Comparison of ENCODE assay signal across 26 cellular contexts in genomic region chr7:45054442-45054841, GRCh38. TPM values are rescaled to one million over a fixed set of nuclear protein-coding genes. Genes with fewer than 3 reads are reported as not detected.
DNase-seq lines count a peak whose midpoint lies in the region; ATAC-seq, FAIRE-seq and TF ChIP-seq lines count a peak whose summit lies in the region.
"Had no signal": no experiment of that assay in that cellular context is flagged by ENCODE, and none has a peak within 500 bp of the region (broad histone marks: within the 10 kb centered on the region; RNA-seq: fewer than 3 reads in every experiment).

No MANE protein-coding gene starts in this region.

- peaks cover 70% of the 10 kb centered on the region for H3K4me1 Mint-ChIP-seq in activated T-cell treated with anti-CD3 and anti-CD28 coated beads, Interleukin-2, amount 50 U/mL, for 24 hours (ENCODE audit: low read depth)
- peaks cover 55% of the 10 kb centered on the region for H3K4me1 Mint-ChIP-seq in activated T-cell treated with anti-CD3 and anti-CD28 coated beads, Interleukin-2, amount 50 U/mL, for 4 hours (ENCODE audit: low read depth)
- H3K4me1 Mint-ChIP-seq in CD8-positive, alpha-beta memory T cell, result peaks cover 69 to 89% (median 87%) of the 10 kb centered on the region in 3 donors

- peaks cover 30% of the 10 kb centered on the region for H3K4me1 ChIP-seq in CD8-positive, alpha-beta memory T cell (ENCODE audit: insufficient read depth, low read length)
- peaks cover 7% of the 10 kb centered on the region for H3K4me1 ChIP-seq in osteoblast (ENCODE audit: insufficient read depth, low read length)
- H3K4me1 ChIP-seq: Peyer's patch had no signal

- H3K9me3 ChIP-seq in CD8-positive, alpha-beta memory T cell (ENCODE audit: low read length), result no peaks in the 10 kb centered on the region
- no peaks in the 10 kb centered on the region for H3K9me3 ChIP-seq in osteoblast (ENCODE audit: low read depth, low read length)
- H3K9me3 ChIP-seq: lower lobe of right lung, Peyer's patch, thoracic aorta had no signal

- CTCF ChIA-PET in CD8-positive, alpha-beta memory T cell (lab: Charles Lee), result interaction anchor here (0.7 to 1.3 kb wide), 2 partner anchors 15 to 81 kb away, joined by 3 to 4 read pairs; no protein-coding TSS in a partner anchor

- peak; percentile 22 for DNase-seq in activated T-cell treated with anti-CD3 and anti-CD28 coated beads, Interleukin-2, amount 50 U/mL, for 24 hours
- DNase-seq in activated T-cell treated with anti-CD3 and anti-CD28 coated beads, Interleukin-2, amount 50 U/mL, for 4 hours, result no peak
- DNase-seq in CD8-positive, alpha-beta memory T cell, result no peak
- peak; percentile 53 for DNase-seq in cerebellum (ENCODE audit: low spot score)
- DNase-seq in osteoblast (ENCODE audit: insufficient read length, low spot score, missing footprints), result no peak
- no peak for DNase-seq in omental fat pad (ENCODE audit: low spot score)
- no peak for DNase-seq in GM19239 (ENCODE audit: insufficient read length, low spot score)
- no peak for DNase-seq in NOMO-1 (lab: John Stamatoyannopoulos, UW; ENCODE audit: unreplicated experiment in 2 of 2)
- DNase-seq: activated CD4-positive, alpha-beta T cell treated with anti-CD3 and anti-CD28 coated beads, Interleukin-2, amount 10 ng/mL, durations not matched to agents 24 days and 14 days; activated CD8-positive, alpha-beta memory T cell treated with anti-CD3 and anti-CD28 coated beads, Interleukin-2, amount 50 U/mL, for 4 hours; activated naive CD4-positive, alpha-beta T cell treated with anti-CD3 and anti-CD28 coated beads, Interleukin-2, amount 50 U/mL, for 16 hours; glutamatergic neuron; kidney; lower lobe of right lung; NCI-H187; NCI-H2171 treated with DMSO at 0.1 percent for 48 hours; NCI-H524; small intestine; stimulated activated CD4-positive, alpha-beta T cell treated with anti-CD3 and anti-CD28 coated beads, Interleukin-2, amount 100 ng/mL, for 24 hours; T-helper 1 cell had no signal

- peaks cover 53% of the 10 kb centered on the region for H3K79me2 ChIP-seq in osteoblast (ENCODE audit: insufficient read depth, low read length)

- no peak overlapping the region for H3K4me3 ChIP-seq in CD8-positive, alpha-beta memory T cell (ENCODE audit: low read length)
- H3K4me3 ChIP-seq in osteoblast (ENCODE audit: insufficient read depth, low read length), result no peak overlapping the region
- H3K4me3 ChIP-seq: BLaER1, lower lobe of right lung, Peyer's patch, thoracic aorta had no signal

- H3K4me2 ChIP-seq in osteoblast (ENCODE audit: insufficient read depth, low read length), result no peak overlapping the region
- H3K4me2 ChIP-seq: BLaER1 had no signal

- H2AFZ ChIP-seq in osteoblast (ENCODE audit: low read length), result no peak overlapping the region

- H3K36me3 ChIP-seq in CD8-positive, alpha-beta memory T cell (ENCODE audit: insufficient read depth, low read length), result peaks cover 29% of the 10 kb centered on the region
- peaks cover 14% of the 10 kb centered on the region for H3K36me3 ChIP-seq in osteoblast (ENCODE audit: insufficient read depth, low read length)
- H3K36me3 ChIP-seq: thoracic aorta had no signal

- TF ChIP-seq CTCF in osteoblast (IDR thresholded peaks at IDR 0.05; ENCODE audit: extremely low read depth, low read depth, low read length), result no peak
- TF ChIP-seq CTCF in omental fat pad (IDR thresholded peaks at IDR 0.05), result no peak

- POLR2A ChIA-PET in CD8-positive, alpha-beta memory T cell (lab: Charles Lee), result no interaction called here

- FAIRE-seq in GM19239 (lab: Jason Lieb, UNC), result no peak
- FAIRE-seq: astrocyte, GM12891, kidney, small intestine had no signal

- peak overlapping the region; percentile 86 for H3K27ac Mint-ChIP-seq in activated T-cell treated with anti-CD3 and anti-CD28 coated beads, Interleukin-2, amount 50 U/mL, for 24 hours
- peak overlapping the region; percentile 18 to 84 (median 74) for H3K27ac Mint-ChIP-seq in CD8-positive, alpha-beta memory T cell

- H4K20me1 ChIP-seq in osteoblast (ENCODE audit: insufficient read depth, low read length), result peaks cover 34% of the 10 kb centered on the region

- ATAC-seq in activated T-cell treated with anti-CD3 and anti-CD28 coated beads, Interleukin-2, amount 50 U/mL, for 4 hours, result no peak
- ATAC-seq in omental fat pad (ENCODE audit: low FRiP score), result no peak
- ATAC-seq: lower lobe of right lung had no signal

- H3K4me3 Mint-ChIP-seq in activated T-cell treated with anti-CD3 and anti-CD28 coated beads, Interleukin-2, amount 50 U/mL, for 24 hours, result no peak overlapping the region
- H3K4me3 Mint-ChIP-seq in activated T-cell treated with anti-CD3 and anti-CD28 coated beads, Interleukin-2, amount 50 U/mL, for 4 hours, result no peak overlapping the region
- peak overlapping the region in 1 of 7 donors; percentile 24 for H3K4me3 Mint-ChIP-seq in CD8-positive, alpha-beta memory T cell
- H3K4me3 Mint-ChIP-seq: activated CD4-positive, alpha-beta T cell treated with anti-CD3 and anti-CD28 coated beads, Interleukin-2, amount 10 ng/mL, durations not matched to agents 24 days and 14 days had no signal

- no peaks in the 10 kb centered on the region for H3K9me3 Mint-ChIP-seq in activated T-cell treated with anti-CD3 and anti-CD28 coated beads, Interleukin-2, amount 50 U/mL, for 24 hours
- H3K9me3 Mint-ChIP-seq in activated T-cell treated with anti-CD3 and anti-CD28 coated beads, Interleukin-2, amount 50 U/mL, for 4 hours, result no peaks in the 10 kb centered on the region
- H3K9me3 Mint-ChIP-seq in CD8-positive, alpha-beta memory T cell, result no peaks in the 10 kb centered on the region
- H3K9me3 Mint-ChIP-seq: activated CD4-positive, alpha-beta T cell treated with anti-CD3 and anti-CD28 coated beads, Interleukin-2, amount 10 ng/mL, durations not matched to agents 24 days and 14 days had no signal

- H3K27me3 ChIP-seq in CD8-positive, alpha-beta memory T cell (ENCODE audit: insufficient read depth, low read length, poor library complexity, severe bottlenecking), result no peaks in the 10 kb centered on the region
- H3K27me3 ChIP-seq in osteoblast (ENCODE audit: insufficient read depth, low read length), result no peaks in the 10 kb centered on the region
- H3K27me3 ChIP-seq: BLaER1, Peyer's patch had no signal

- H3K27ac ChIP-seq in CD8-positive, alpha-beta memory T cell (ENCODE audit: low read depth, low read length), result no peak overlapping the region
- H3K27ac ChIP-seq in osteoblast (ENCODE audit: low read depth, low read length), result peak overlapping the region; percentile 61
- H3K27ac ChIP-seq: BLaER1, HL-60, lower lobe of right lung, Peyer's patch, thoracic aorta had no signal

- no peaks in the 10 kb centered on the region for H3K27me3 Mint-ChIP-seq in activated T-cell treated with anti-CD3 and anti-CD28 coated beads, Interleukin-2, amount 50 U/mL, for 24 hours
- H3K27me3 Mint-ChIP-seq in activated T-cell treated with anti-CD3 and anti-CD28 coated beads, Interleukin-2, amount 50 U/mL, for 4 hours (ENCODE audit: low read depth), result no peaks in the 10 kb centered on the region
- H3K27me3 Mint-ChIP-seq in CD8-positive, alpha-beta memory T cell, result no peaks in the 10 kb centered on the region
- H3K27me3 Mint-ChIP-seq: activated CD4-positive, alpha-beta T cell treated with anti-CD3 and anti-CD28 coated beads, Interleukin-2, amount 10 ng/mL, durations not matched to agents 24 days and 14 days had no signal

- peaks cover 71% of the 10 kb centered on the region for H3K36me3 Mint-ChIP-seq in activated T-cell treated with anti-CD3 and anti-CD28 coated beads, Interleukin-2, amount 50 U/mL, for 24 hours (ENCODE audit: low read depth)
- H3K36me3 Mint-ChIP-seq in activated T-cell treated with anti-CD3 and anti-CD28 coated beads, Interleukin-2, amount 50 U/mL, for 4 hours (ENCODE audit: insufficient read depth), result peaks cover 31% of the 10 kb centered on the region
- H3K36me3 Mint-ChIP-seq in CD8-positive, alpha-beta memory T cell, result peaks cover 7 to 71% (median 23%) of the 10 kb centered on the region in 3 donors

RNA-seq across cellular contexts. Expression of gene NACAD, which starts 34.3 kb away (rescaled TPM):
- total RNA-seq in activated T-cell treated with anti-CD3 and anti-CD28 coated beads, Interleukin-2, amount 50 U/mL, for 4 hours, result under 1 TPM; 0.14 to 0.66 (median 0.37) TPM
- 1 to 10 TPM in 1 of 2 experiments, under 1 TPM in 1; 0.82 to 1.3 TPM for total RNA-seq in CD8-positive, alpha-beta memory T cell
- polyA plus RNA-seq in CD8-positive, alpha-beta memory T cell, result 0.31 TPM
- 6.8 TPM for total RNA-seq in cerebellum
- total RNA-seq in osteoblast, result 0.59 and 0.72 TPM in 2 replicates
- 1 to 10 TPM; 1.4 to 4.4 (median 3.0) TPM for total RNA-seq in omental fat pad

RNA-seq across cellular contexts. Expression of gene CCM2, which starts 54.4 kb away (rescaled TPM):
- 10 to 100 TPM; 35.9 to 38.2 (median 36.6) TPM for total RNA-seq in activated T-cell treated with anti-CD3 and anti-CD28 coated beads, Interleukin-2, amount 50 U/mL, for 4 hours
- 10 to 100 TPM; 70.6 to 74.8 TPM for total RNA-seq in CD8-positive, alpha-beta memory T cell
- polyA plus RNA-seq in CD8-positive, alpha-beta memory T cell, result 81.1 TPM
- 18.8 TPM for total RNA-seq in cerebellum
- total RNA-seq in osteoblast, result 41.8 and 42.3 TPM in 2 replicates
- total RNA-seq in omental fat pad, result 10 to 100 TPM; 40.5 to 61.7 (median 57.6) TPM

RNA-seq across cellular contexts. Expression of gene TBRG4, which starts 57.1 kb away (rescaled TPM):
- 100 to 1,000 TPM; 206 to 236 (median 233) TPM for total RNA-seq in activated T-cell treated with anti-CD3 and anti-CD28 coated beads, Interleukin-2, amount 50 U/mL, for 4 hours
- total RNA-seq in CD8-positive, alpha-beta memory T cell, result 100 to 1,000 TPM; 198 to 203 TPM
- 58.9 TPM for polyA plus RNA-seq in CD8-positive, alpha-beta memory T cell
- 46.4 TPM for total RNA-seq in cerebellum
- total RNA-seq in osteoblast, result 41.5 and 43.1 TPM in 2 replicates
- total RNA-seq in omental fat pad, result 10 to 100 TPM; 44.4 to 70.7 (median 49.8) TPM

Comparison
In these comparisons a context has a peak if more than half of its experiments do, and no peak if none do; other contexts are left out.
1. DNase-seq: peak in activated T-cell treated with anti-CD3 and anti-CD28 coated beads, Interleukin-2, amount 50 U/mL, for 24 hours (single experiment) and cerebellum (single experiment); none in activated T-cell treated with anti-CD3 and anti-CD28 coated beads, Interleukin-2, amount 50 U/mL, for 4 hours (single experiment), CD8-positive, alpha-beta memory T cell (0 of 5), osteoblast (single experiment), omental fat pad (single experiment), GM19239 (single experiment) and NOMO-1 (0 of 2).